In the genomic region with DNA sequence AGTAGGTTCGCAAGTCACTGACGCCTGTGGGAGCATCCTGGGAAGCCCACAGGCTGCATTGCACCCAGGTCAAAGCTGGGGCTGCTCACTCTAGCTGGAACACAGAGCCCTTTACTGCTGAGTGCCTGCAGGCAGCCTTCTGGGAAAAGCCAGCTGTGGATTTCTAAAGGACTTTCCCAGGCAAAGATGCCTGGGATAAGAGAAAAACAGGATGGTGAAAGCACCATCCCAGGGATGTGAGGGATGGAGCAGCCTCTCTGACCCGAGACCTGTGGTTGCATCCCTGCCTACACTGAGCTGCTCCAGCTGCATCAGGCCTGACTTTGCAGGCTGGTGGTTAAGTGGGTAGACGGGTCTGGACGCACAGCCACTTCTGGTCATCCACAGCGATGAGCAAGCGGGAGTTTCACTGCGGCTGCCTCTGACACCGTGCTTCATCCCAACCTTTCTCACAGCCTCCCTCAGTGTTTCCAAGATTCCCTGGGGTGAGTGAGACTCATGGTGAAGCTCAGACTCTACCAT, we compare ENCODE assay signal across 15 cellular contexts. TPM values are rescaled to one million over a fixed set of nuclear protein-coding genes. Genes with fewer than 3 reads are reported as not detected.
DNase-seq lines count a peak whose midpoint lies in the region; ATAC-seq, FAIRE-seq and TF ChIP-seq lines count a peak whose summit lies in the region.
"Had no signal": no experiment of that assay in that cellular context is flagged by ENCODE, and none has a peak within 500 bp of the region (broad histone marks: within the 10 kb centered on the region; RNA-seq: fewer than 3 reads in every experiment).

No MANE protein-coding gene starts in this region.

- no peak for TF ChIP-seq POLR2A in HepG2 (IDR thresholded peaks at IDR 0.05; ENCODE audit: insufficient read depth in 1 of 2, low read depth in 2 of 2, low read length in 2 of 2)
- TF ChIP-seq POLR2A in right lobe of liver (IDR thresholded peaks at IDR 0.05): no peak
- no peak for TF ChIP-seq POLR2A in gastrocnemius medialis (IDR thresholded peaks at IDR 0.05)

- H3K4me3 ChIP-seq in HepG2 (replicated peaks in 1 of 3; ENCODE audit: insufficient read depth in 1 of 3, low read depth in 2 of 3, low read length in 3 of 3) (peak overlapping the region in 2 of 3 experiments; percentile 8 to 58; a peak in 2 of 6 replicates), right lobe of liver (no peak overlapping the region), astrocyte of the cerebellum (ENCODE audit: low read depth, low read length) (no peak overlapping the region), keratinocyte (ENCODE audit: control insufficient read depth in 2 of 3, extremely low read depth in 1 of 3, insufficient read depth in 2 of 3, low read depth in 1 of 3, low read length in 3 of 3) (peak overlapping the region in 1 of 3 experiments; percentile 2), gastrocnemius medialis (no peak overlapping the region)
- H3K4me3 ChIP-seq: transverse colon had no signal

- BruUV-seq in HepG2 (replicated peaks; lab: Mats Ljungman, UMichigan): no TSS peak

- no peaks in the 10 kb centered on the region for H3K9me3 ChIP-seq in HepG2 (ENCODE audit: low read length)
- H3K9me3 ChIP-seq in right lobe of liver: no peaks in the 10 kb centered on the region
- H3K9me3 ChIP-seq in keratinocyte (ENCODE audit: control insufficient read depth, low read depth, low read length): no peaks in the 10 kb centered on the region
- H3K9me3 ChIP-seq in gastrocnemius medialis: no peaks in the 10 kb centered on the region
- H3K9me3 ChIP-seq: transverse colon had no signal

- H3K4me2 ChIP-seq in HepG2 (ENCODE audit: low read depth, low read length): peak overlapping the region; percentile 80
- peak overlapping the region; percentile 63 for H3K4me2 ChIP-seq in keratinocyte (ENCODE audit: control insufficient read depth, extremely low read depth, insufficient read depth, low read depth, low read length)

- no peak for TF ChIP-seq RAD21 in HepG2 (CRISPR knock-in tag; IDR thresholded peaks at IDR 0.05)

- in situ Hi-C loops in HepG2 (cut with HindIII; ENCODE audit: extremely low pct_ligation_motif_present, low pct_unique_long_range_greater_than_20kb): no loop called here
- in situ Hi-C loops in astrocyte of the cerebellum (cut with HindIII; ENCODE audit: low sequenced_read_pairs): no loop called here
- in situ Hi-C loops in gastrocnemius medialis (cut with MboI; ENCODE audit: low sequenced_read_pairs in 4 of 4): no loop called here

- H3K4me3 Mint-ChIP-seq in activated T-cell treated with anti-CD3 and anti-CD28 coated beads, Interleukin-2, amount 50 U/mL, for 4 hours: no peak overlapping the region
- H3K4me3 Mint-ChIP-seq: activated naive CD8-positive, alpha-beta T cell treated with anti-CD3 and anti-CD28 coated beads, Interleukin-2, amount 10 ng/mL, durations not matched to agents 7 days and 5 days; endodermal cell had no signal

- no peaks in the 10 kb centered on the region for H4K20me1 ChIP-seq in HepG2 (ENCODE audit: insufficient read depth, low read length)
- no peaks in the 10 kb centered on the region for H4K20me1 ChIP-seq in keratinocyte (ENCODE audit: control insufficient read depth, extremely low read depth, insufficient read depth, low read length)

- TF ChIP-seq CTCF in HepG2 (CRISPR knock-in tag; IDR thresholded peaks at IDR 0.05) (no peak), right lobe of liver (IDR thresholded peaks at IDR 0.05) (no peak), astrocyte of the cerebellum (IDR thresholded peaks at IDR 0.05; ENCODE audit: low read depth, low read length, missing control alignments) (no peak), keratinocyte (optimal IDR thresholded peaks at IDR 0.05 in 1 of 3, IDR thresholded peaks at IDR 0.05 in 1 of 3, conservative IDR thresholded peaks at IDR 0.05 in 1 of 3; ENCODE audit: extremely low read depth in 1 of 3, insufficient read depth in 2 of 3, low read length in 3 of 3) (no peak), gastrocnemius medialis (IDR thresholded peaks at IDR 0.05 in 4 of 5, conservative IDR thresholded peaks at IDR 0.05 in 1 of 5) (no peak)

- 80% methylated on average over 1 of the region's 9 CpGs for WGBS in HepG2 (ENCODE audit: low lambda C conversion rate)
- WGBS in right lobe of liver (ENCODE audit: insufficient coverage, low coverage, low lambda C conversion rate, missing lambda C conversion rate): no CpG with 5 or more reads among the region's 9 CpGs

- TF ChIP-seq EP300 in HepG2 (IDR thresholded peaks at IDR 0.05; ENCODE audit: low read depth in 2 of 2, low read length in 2 of 2) (no peak), HepG2 (CRISPR knock-in tag; IDR thresholded peaks at IDR 0.05; ENCODE audit: borderline replicate concordance) (no peak)

- DNase-seq in HepG2 (ENCODE audit: low spot score): no peak
- no peak for DNase-seq in right lobe of liver
- DNase-seq in astrocyte of the cerebellum (ENCODE audit: low read depth): peak; percentile 68
- no peak for DNase-seq in keratinocyte (ENCODE audit: low read depth, low spot score)
- DNase-seq in stimulated activated CD8-positive, alpha-beta memory T cell treated with anti-CD3 and anti-CD28 coated beads, Interleukin-4, amount 100 ng/mL, for 48 hours: no peak
- DNase-seq in Right ventricle myocardium superior: no peak
- DNase-seq in gastrocnemius medialis: no peak
- no peak for DNase-seq in activated T-cell treated with anti-CD3 and anti-CD28 coated beads, Interleukin-2, amount 50 U/mL, for 4 hours
- DNase-seq: activated naive CD8-positive, alpha-beta T cell treated with anti-CD3 and anti-CD28 coated beads, Interleukin-2, amount 10 ng/mL, durations not matched to agents 7 days and 5 days; AML-193; endodermal cell; GDM1; NCI-H2227 treated with DMSO at 0.1 percent for 48 hours; retina; transverse colon had no signal

- no peaks in the 10 kb centered on the region for H3K36me3 Mint-ChIP-seq in activated T-cell treated with anti-CD3 and anti-CD28 coated beads, Interleukin-2, amount 50 U/mL, for 4 hours (ENCODE audit: insufficient read depth)
- H3K36me3 Mint-ChIP-seq: activated naive CD8-positive, alpha-beta T cell treated with anti-CD3 and anti-CD28 coated beads, Interleukin-2, amount 10 ng/mL, durations not matched to agents 7 days and 5 days had no signal

- CTCF ChIA-PET in HepG2 (lab: Yijun Ruan, JAX; ENCODE audit: low intra/inter-chr PET ratio, low total read pairs): no interaction called here

- H3K27me3 Mint-ChIP-seq in activated T-cell treated with anti-CD3 and anti-CD28 coated beads, Interleukin-2, amount 50 U/mL, for 4 hours (ENCODE audit: low read depth): peaks cover 7% of the 10 kb centered on the region

- H3K4me1 ChIP-seq in HepG2 (ENCODE audit: insufficient read depth, low read length) (peaks cover 60% of the 10 kb centered on the region), right lobe of liver (no peaks in the 10 kb centered on the region), keratinocyte (ENCODE audit: control insufficient read depth, extremely low read depth, insufficient read depth, low read length) (peaks cover 25% of the 10 kb centered on the region), gastrocnemius medialis (no peaks in the 10 kb centered on the region)
- H3K4me1 ChIP-seq: transverse colon had no signal

- no peaks in the 10 kb centered on the region for H3K9me1 ChIP-seq in keratinocyte (ENCODE audit: control insufficient read depth, extremely low read depth, insufficient read depth, low read length)

- no peaks in the 10 kb centered on the region for H3K9me3 Mint-ChIP-seq in activated T-cell treated with anti-CD3 and anti-CD28 coated beads, Interleukin-2, amount 50 U/mL, for 4 hours
- H3K9me3 Mint-ChIP-seq: activated naive CD8-positive, alpha-beta T cell treated with anti-CD3 and anti-CD28 coated beads, Interleukin-2, amount 10 ng/mL, durations not matched to agents 7 days and 5 days; endodermal cell had no signal

- H3K9ac ChIP-seq in HepG2 (ENCODE audit: insufficient read depth, low read depth, low read length) (peak overlapping the region; percentile 36; the same call in 1 of the 2 replicates), keratinocyte (ENCODE audit: control insufficient read depth, extremely low read depth, insufficient read depth, low read length) (peak overlapping the region; percentile 46)

- POLR2A ChIA-PET in HepG2 (lab: Yijun Ruan, JAX): interaction anchor here (0.8 to 2.0 kb wide), 4 partner anchors 52 to 113 kb away, joined by 3 to 15 read pairs (median 7); partner anchors contain the start of genes AMOTL2, ANAPC13 and CEP63

- H3K27ac ChIP-seq in HepG2 (ENCODE audit: extremely low read length, insufficient read depth, low read length): no peak overlapping the region
- H3K27ac ChIP-seq in right lobe of liver: no peak overlapping the region
- H3K27ac ChIP-seq in keratinocyte (ENCODE audit: control insufficient read depth, insufficient read depth, low read length): peak overlapping the region; percentile 64
- H3K27ac ChIP-seq in gastrocnemius medialis: peak overlapping the region in 2 of 4 donors; percentile 31 to 37
- H3K27ac ChIP-seq: transverse colon had no signal

- FAIRE-seq in HepG2 (lab: Jason Lieb, UNC) (no peak), keratinocyte (lab: Jason Lieb, UNC) (no peak)

- intact Hi-C loops in HepG2 (cut with micrococcal nuclease; ENCODE audit: unreplicated experiment) (loop anchor here (2.0 kb wide), 1 partner anchor 52 kb away; the partner anchor contains the start of gene AMOTL2), right lobe of liver (cut with DNase I) (no loop called here), Right ventricle myocardium superior (cut with DNase I) (no loop called here), gastrocnemius medialis (cut with DNase I; ENCODE audit: low total_unique reads) (no loop called here)

- no peak overlapping the region for H2AFZ ChIP-seq in HepG2 (ENCODE audit: low read length)
- peak overlapping the region; percentile 22 for H2AFZ ChIP-seq in keratinocyte (ENCODE audit: control insufficient read depth, low read length)

- dilution Hi-C loops in keratinocyte (cut with MboI; ENCODE audit: extremely low pct_ligation_motif_present, low sequenced_read_pairs): no loop called here

- H3K79me2 ChIP-seq in HepG2 (ENCODE audit: insufficient read depth, low read length): no peaks in the 10 kb centered on the region
- no peaks in the 10 kb centered on the region for H3K79me2 ChIP-seq in keratinocyte (ENCODE audit: control insufficient read depth, insufficient read depth, low read length)

- H3K36me3 ChIP-seq in HepG2 (replicated peaks in 1 of 2; ENCODE audit: control insufficient read depth in 1 of 2, insufficient read depth in 2 of 2, low read length in 2 of 2): no peaks in the 10 kb centered on the region
- H3K36me3 ChIP-seq in right lobe of liver: no peaks in the 10 kb centered on the region
- H3K36me3 ChIP-seq in keratinocyte (ENCODE audit: control insufficient read depth in 2 of 2, extremely low read depth in 1 of 2, insufficient read depth in 2 of 2, low read length in 2 of 2): no peaks in the 10 kb centered on the region
- no peaks in the 10 kb centered on the region for H3K36me3 ChIP-seq in gastrocnemius medialis
- H3K36me3 ChIP-seq: transverse colon had no signal

- H3K27me3 ChIP-seq in HepG2 (ENCODE audit: control insufficient read depth in 1 of 2, insufficient read depth in 2 of 2, low read length in 2 of 2) (no peaks in the 10 kb centered on the region; a peak in 1 of 5 replicates), right lobe of liver (no peaks in the 10 kb centered on the region), keratinocyte (ENCODE audit: control insufficient read depth, extremely low read depth, insufficient read depth, low read length) (no peaks in the 10 kb centered on the region), gastrocnemius medialis (no peaks in the 10 kb centered on the region)

- H3K4me1 Mint-ChIP-seq in activated T-cell treated with anti-CD3 and anti-CD28 coated beads, Interleukin-2, amount 50 U/mL, for 4 hours (ENCODE audit: low read depth): no peaks in the 10 kb centered on the region
- H3K4me1 Mint-ChIP-seq: activated naive CD8-positive, alpha-beta T cell treated with anti-CD3 and anti-CD28 coated beads, Interleukin-2, amount 10 ng/mL, durations not matched to agents 7 days and 5 days; endodermal cell had no signal

- peak; percentile 56 for ATAC-seq in HepG2
- no peak for ATAC-seq in right lobe of liver
- no peak for ATAC-seq in Right ventricle myocardium superior (ENCODE audit: poor library complexity)
- no peak for ATAC-seq in gastrocnemius medialis
- no peak for ATAC-seq in activated T-cell treated with anti-CD3 and anti-CD28 coated beads, Interleukin-2, amount 50 U/mL, for 4 hours

RNA-seq across cellular contexts. Expression of gene AMOTL2, which starts 52.5 kb away (rescaled TPM):
- total RNA-seq in HepG2 (2016; rRNA removed; fragmentation: Illumina TruSeq; extraction: Trizol) (11.5 and 17.3 TPM in 2 replicates), right lobe of liver (10 to 100 TPM; 18.0 to 33.3 (median 21.8) TPM), Right ventricle myocardium superior (63.0 TPM), gastrocnemius medialis (10 to 100 TPM; 17.9 to 29.9 (median 20.6) TPM)
- 1.3 and 1.8 TPM in 2 replicates for total RNA-seq in HepG2 (2016; cell fraction: cytosol; rRNA removed; fragmentation: Illumina TruSeq; extraction: Trizol; ENCODE audit: low read depth)
- 10.0 and 18.3 TPM in 2 replicates for total RNA-seq in HepG2 (2016; cell fraction: insoluble cytoplasmic fraction; rRNA removed; fragmentation: Illumina TruSeq; extraction: Trizol)
- total RNA-seq in HepG2 (2016; cell fraction: membrane; rRNA removed; fragmentation: Illumina TruSeq; extraction: Trizol): 5.3 and 5.6 TPM in 2 replicates
- 25.6 and 30.4 TPM in 2 replicates for total RNA-seq in HepG2 (2016; cell fraction: nucleus; rRNA removed; fragmentation: Illumina TruSeq; extraction: Trizol)
- polyA plus RNA-seq in HepG2 (2011; rRNA removed) (14.0 and 18.5 TPM in 2 replicates), keratinocyte (39.8 to 57.2 TPM (median 45.6 TPM) in 3 replicates)
- polyA plus RNA-seq in HepG2 (2011; cell fraction: cytosol; rRNA removed): 7.7 and 10.7 TPM in 2 replicates
- 39.3 and 76.1 TPM in 2 replicates for polyA plus RNA-seq in HepG2 (2011; cell fraction: nucleus; rRNA removed)
- polyA plus RNA-seq in HepG2 (2012): 5.4 and 7.4 TPM in 2 replicates
- 0.38 and 0.55 TPM in 2 replicates for polyA plus RNA-seq in HepG2 (2016; cell fraction: cytosol; fragmentation: Illumina TruSeq; extraction: Trizol; ENCODE audit: low read depth)
- 8.6 and 12.7 TPM in 2 replicates for polyA plus RNA-seq in HepG2 (2016; cell fraction: insoluble cytoplasmic fraction; fragmentation: Illumina TruSeq; extraction: Trizol; ENCODE audit: low read depth)
- 1.5 and 1.7 TPM in 2 replicates for polyA plus RNA-seq in HepG2 (2016; cell fraction: membrane; fragmentation: Illumina TruSeq; extraction: Trizol; ENCODE audit: low read depth)
- polyA plus RNA-seq in HepG2 (2016; cell fraction: nucleus; fragmentation: Illumina TruSeq; extraction: Trizol; ENCODE audit: insufficient read depth, low read depth): 19.3 and 21.2 TPM in 2 replicates
- polyA minus RNA-seq in HepG2 (2011; rRNA and poly(A)+ RNA removed; ENCODE audit: low replicate concordance): 47.5 and 50.2 TPM in 2 replicates
- polyA minus RNA-seq in HepG2 (2011; cell fraction: cytosol; rRNA and poly(A)+ RNA removed): 12.3 and 13.8 TPM in 2 replicates
- polyA minus RNA-seq in HepG2 (2011; cell fraction: nucleus; rRNA and poly(A)+ RNA removed): 44.1 and 53.9 TPM in 2 replicates
- 52.7 TPM for polyA plus RNA-seq in keratinocyte (2011; ENCODE audit: low read depth)
- polyA plus RNA-seq in keratinocyte (2011; cell fraction: cytosol; rRNA removed): 30.8 and 32.5 TPM in 2 replicates
- 88.6 and 88.9 TPM in 2 replicates for polyA plus RNA-seq in keratinocyte (2011; cell fraction: nucleus; rRNA removed)
- 44.4 and 81.4 TPM in 2 replicates for polyA plus RNA-seq in keratinocyte (2012; ENCODE audit: low replicate concordance)
- polyA minus RNA-seq in keratinocyte: 49.8 to 105 TPM (median 62.0 TPM) in 3 replicates
- polyA minus RNA-seq in keratinocyte (2011; cell fraction: cytosol; rRNA and poly(A)+ RNA removed): 64.5 TPM
- 82.0 and 84.4 TPM in 2 replicates for polyA minus RNA-seq in keratinocyte (2011; cell fraction: nucleus; rRNA and poly(A)+ RNA removed)
- under 1 TPM; 0.16 to 0.87 (median 0.20) TPM for total RNA-seq in activated T-cell treated with anti-CD3 and anti-CD28 coated beads, Interleukin-2, amount 50 U/mL, for 4 hours
- total RNA-seq: activated naive CD8-positive, alpha-beta T cell treated with anti-CD3 and anti-CD28 coated beads, Interleukin-2, amount 10 ng/mL, durations not matched to agents 7 days and 5 days had no signal

RNA-seq across cellular contexts. Expression of gene ANAPC13, which starts 59.1 kb away (rescaled TPM):
- total RNA-seq in HepG2 (2016; rRNA removed; fragmentation: Illumina TruSeq; extraction: Trizol) (69.1 and 95.1 TPM in 2 replicates), right lobe of liver (10 to 100 TPM; 23.1 to 46.6 (median 31.7) TPM), Right ventricle myocardium superior (78.3 TPM), gastrocnemius medialis (10 to 100 TPM; 32.3 to 82.2 (median 78.7) TPM)
- total RNA-seq in HepG2 (2016; cell fraction: cytosol; rRNA removed; fragmentation: Illumina TruSeq; extraction: Trizol; ENCODE audit: low read depth): 28.8 and 29.6 TPM in 2 replicates
- 65.5 and 97.5 TPM in 2 replicates for total RNA-seq in HepG2 (2016; cell fraction: insoluble cytoplasmic fraction; rRNA removed; fragmentation: Illumina TruSeq; extraction: Trizol)
- 66.9 and 68.5 TPM in 2 replicates for total RNA-seq in HepG2 (2016; cell fraction: membrane; rRNA removed; fragmentation: Illumina TruSeq; extraction: Trizol)
- 35.2 and 41.2 TPM in 2 replicates for total RNA-seq in HepG2 (2016; cell fraction: nucleus; rRNA removed; fragmentation: Illumina TruSeq; extraction: Trizol)
- polyA plus RNA-seq in HepG2 (2011; rRNA removed) (30.1 and 48.7 TPM in 2 replicates), keratinocyte (34.8 to 63.4 TPM (median 45.6 TPM) in 3 replicates)
- polyA plus RNA-seq in HepG2 (2011; cell fraction: cytosol; rRNA removed): 25.8 and 39.9 TPM in 2 replicates
- 8.8 and 11.8 TPM in 2 replicates for polyA plus RNA-seq in HepG2 (2011; cell fraction: nucleus; rRNA removed)
- polyA plus RNA-seq in HepG2 (2012): 49.7 and 63.1 TPM in 2 replicates
- 39.1 and 56.3 TPM in 2 replicates for polyA plus RNA-seq in HepG2 (2016; cell fraction: cytosol; fragmentation: Illumina TruSeq; extraction: Trizol; ENCODE audit: low read depth)
- polyA plus RNA-seq in HepG2 (2016; cell fraction: insoluble cytoplasmic fraction; fragmentation: Illumina TruSeq; extraction: Trizol; ENCODE audit: low read depth): 131 and 136 TPM in 2 replicates
- polyA plus RNA-seq in HepG2 (2016; cell fraction: membrane; fragmentation: Illumina TruSeq; extraction: Trizol; ENCODE audit: low read depth): 79.6 and 85.2 TPM in 2 replicates
- 57.6 and 59.2 TPM in 2 replicates for polyA plus RNA-seq in HepG2 (2016; cell fraction: nucleus; fragmentation: Illumina TruSeq; extraction: Trizol; ENCODE audit: insufficient read depth, low read depth)
- polyA minus RNA-seq in HepG2 (2011; rRNA and poly(A)+ RNA removed; ENCODE audit: low replicate concordance): 7.5 and 12.4 TPM in 2 replicates
- polyA minus RNA-seq in HepG2 (2011; cell fraction: cytosol; rRNA and poly(A)+ RNA removed): 15.1 and 18.6 TPM in 2 replicates
- polyA minus RNA-seq in HepG2 (2011; cell fraction: nucleus; rRNA and poly(A)+ RNA removed): 26.4 and 28.3 TPM in 2 replicates
- polyA plus RNA-seq in keratinocyte (2011; ENCODE audit: low read depth): 55.2 TPM
- 55.7 and 114 TPM in 2 replicates for polyA plus RNA-seq in keratinocyte (2011; cell fraction: cytosol; rRNA removed)
- polyA plus RNA-seq in keratinocyte (2011; cell fraction: nucleus; rRNA removed): 18.0 and 28.3 TPM in 2 replicates
- 37.3 and 53.0 TPM in 2 replicates for polyA plus RNA-seq in keratinocyte (2012; ENCODE audit: low replicate concordance)
- polyA minus RNA-seq in keratinocyte: 3.5 to 30.4 TPM (median 13.0 TPM) in 3 replicates
- 12.9 TPM for polyA minus RNA-seq in keratinocyte (2011; cell fraction: cytosol; rRNA and poly(A)+ RNA removed)
- 3.3 and 5.8 TPM in 2 replicates for polyA minus RNA-seq in keratinocyte (2011; cell fraction: nucleus; rRNA and poly(A)+ RNA removed)
- 10 to 100 TPM; 44.1 to 47.6 (median 47.1) TPM for total RNA-seq in activated T-cell treated with anti-CD3 and anti-CD28 coated beads, Interleukin-2, amount 50 U/mL, for 4 hours

RNA-seq across cellular contexts. Expression of gene CEP63, which starts 59.1 kb away (rescaled TPM):
- total RNA-seq in HepG2 (2016; rRNA removed; fragmentation: Illumina TruSeq; extraction: Trizol) (18.4 and 25.6 TPM in 2 replicates), right lobe of liver (10 to 100 TPM in 2 of 6 experiments, 1 to 10 TPM in 4; 8.7 to 14.4 (median 9.1) TPM), Right ventricle myocardium superior (32.5 TPM), gastrocnemius medialis (10 to 100 TPM; 21.4 to 23.5 (median 22.4) TPM)
- 7.5 and 9.5 TPM in 2 replicates for total RNA-seq in HepG2 (2016; cell fraction: cytosol; rRNA removed; fragmentation: Illumina TruSeq; extraction: Trizol; ENCODE audit: low read depth)
- 19.5 and 23.0 TPM in 2 replicates for total RNA-seq in HepG2 (2016; cell fraction: insoluble cytoplasmic fraction; rRNA removed; fragmentation: Illumina TruSeq; extraction: Trizol)
- 16.9 and 19.2 TPM in 2 replicates for total RNA-seq in HepG2 (2016; cell fraction: membrane; rRNA removed; fragmentation: Illumina TruSeq; extraction: Trizol)
- 15.5 and 17.1 TPM in 2 replicates for total RNA-seq in HepG2 (2016; cell fraction: nucleus; rRNA removed; fragmentation: Illumina TruSeq; extraction: Trizol)
- polyA plus RNA-seq in HepG2 (2011; rRNA removed) (7.0 and 7.2 TPM in 2 replicates), keratinocyte (5.4 to 10.1 TPM (median 8.7 TPM) in 3 replicates)
- polyA plus RNA-seq in HepG2 (2011; cell fraction: cytosol; rRNA removed): 2.9 and 4.4 TPM in 2 replicates
- polyA plus RNA-seq in HepG2 (2011; cell fraction: nucleus; rRNA removed): 4.1 and 20.5 TPM in 2 replicates
- 16.1 and 22.5 TPM in 2 replicates for polyA plus RNA-seq in HepG2 (2012)
- polyA plus RNA-seq in HepG2 (2016; cell fraction: cytosol; fragmentation: Illumina TruSeq; extraction: Trizol; ENCODE audit: low read depth): 7.0 and 8.2 TPM in 2 replicates
- polyA plus RNA-seq in HepG2 (2016; cell fraction: insoluble cytoplasmic fraction; fragmentation: Illumina TruSeq; extraction: Trizol; ENCODE audit: low read depth): 26.6 and 31.1 TPM in 2 replicates
- polyA plus RNA-seq in HepG2 (2016; cell fraction: membrane; fragmentation: Illumina TruSeq; extraction: Trizol; ENCODE audit: low read depth): 13.3 and 15.5 TPM in 2 replicates
- polyA plus RNA-seq in HepG2 (2016; cell fraction: nucleus; fragmentation: Illumina TruSeq; extraction: Trizol; ENCODE audit: insufficient read depth, low read depth): 21.6 and 23.0 TPM in 2 replicates
- polyA minus RNA-seq in HepG2 (2011; rRNA and poly(A)+ RNA removed; ENCODE audit: low replicate concordance): 7.3 and 7.5 TPM in 2 replicates
- polyA minus RNA-seq in HepG2 (2011; cell fraction: cytosol; rRNA and poly(A)+ RNA removed): 4.5 and 5.5 TPM in 2 replicates
- 32.3 and 43.6 TPM in 2 replicates for polyA minus RNA-seq in HepG2 (2011; cell fraction: nucleus; rRNA and poly(A)+ RNA removed)
- 48.3 TPM for polyA plus RNA-seq in keratinocyte (2011; ENCODE audit: low read depth)
- 7.4 and 10.4 TPM in 2 replicates for polyA plus RNA-seq in keratinocyte (2011; cell fraction: cytosol; rRNA removed)
- 4.9 and 9.6 TPM in 2 replicates for polyA plus RNA-seq in keratinocyte (2011; cell fraction: nucleus; rRNA removed)
- 13.7 and 16.3 TPM in 2 replicates for polyA plus RNA-seq in keratinocyte (2012; ENCODE audit: low replicate concordance)
- polyA minus RNA-seq in keratinocyte: 1.2 to 3.8 TPM (median 2.5 TPM) in 3 replicates
- polyA minus RNA-seq in keratinocyte (2011; cell fraction: cytosol; rRNA and poly(A)+ RNA removed): 3.5 TPM
- 7.0 and 8.8 TPM in 2 replicates for polyA minus RNA-seq in keratinocyte (2011; cell fraction: nucleus; rRNA and poly(A)+ RNA removed)
- 10 to 100 TPM; 15.6 to 18.3 (median 17.6) TPM for total RNA-seq in activated T-cell treated with anti-CD3 and anti-CD28 coated beads, Interleukin-2, amount 50 U/mL, for 4 hours

Comparison
In these comparisons a context has a peak if more than half of its experiments do, and no peak if none do; other contexts are left out.
1. H3K4me3 ChIP-seq: peak in HepG2 (2 of 3); none in right lobe of liver (0 of 3), astrocyte of the cerebellum (single experiment) and gastrocnemius medialis (0 of 4).